In the genomic region with DNA sequence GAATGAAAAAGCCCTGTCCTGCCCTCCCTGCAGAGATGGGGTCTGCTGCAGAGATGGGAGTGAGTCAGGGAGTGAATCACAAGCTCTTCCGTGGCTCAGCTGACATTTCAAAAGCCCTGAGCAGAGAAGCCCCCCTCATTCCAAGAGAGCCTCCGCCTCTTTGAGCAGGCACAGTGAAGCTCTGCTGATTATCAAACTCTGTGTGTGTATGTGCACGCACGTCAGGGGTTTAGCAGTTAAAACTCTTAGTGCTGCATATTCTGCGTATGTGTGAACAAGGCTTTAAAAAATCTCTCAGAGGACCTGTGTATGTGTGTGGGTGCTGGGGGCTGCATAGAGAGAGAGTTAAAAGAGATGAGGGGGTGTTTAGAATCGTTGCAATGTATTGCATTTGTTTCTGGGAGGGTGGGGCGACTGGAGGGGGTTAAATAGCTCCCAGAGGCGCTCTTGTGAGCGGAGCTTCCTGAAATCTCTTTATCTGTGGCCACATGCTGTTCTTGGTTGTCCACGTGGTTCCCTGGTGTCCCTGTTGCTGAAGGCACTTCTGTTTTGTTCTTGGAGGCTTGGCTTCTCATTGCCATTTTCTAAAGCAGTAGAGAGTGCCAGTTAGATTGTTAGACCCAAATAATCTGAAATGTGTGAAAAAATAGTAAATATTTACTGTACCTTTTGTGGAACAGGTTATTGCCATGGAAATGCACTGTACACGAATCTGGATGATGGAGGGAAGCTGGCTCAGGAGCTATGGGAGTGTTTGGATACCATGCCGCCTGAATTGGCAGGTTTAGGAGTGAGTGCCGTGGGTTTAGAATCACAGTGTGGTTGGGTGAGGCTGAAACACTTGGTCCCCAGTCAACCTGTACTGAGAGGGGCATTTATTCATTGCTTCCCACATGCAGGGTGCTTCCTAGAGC, we compare ENCODE assay signal across 1 cellular context.
A peak's percentile ranks its signal among the peaks of the same experiment; 100 is the strongest.
TF ChIP-seq lines count a peak whose summit lies in the region.

No MANE protein-coding gene starts in this region.

TF ChIP-seq in K562, 482 proteins besides CTCF, POLR2A, EP300 and RAD21 (continued from another document and continues in another):
- TF ChIP-seq, protein P1, sequence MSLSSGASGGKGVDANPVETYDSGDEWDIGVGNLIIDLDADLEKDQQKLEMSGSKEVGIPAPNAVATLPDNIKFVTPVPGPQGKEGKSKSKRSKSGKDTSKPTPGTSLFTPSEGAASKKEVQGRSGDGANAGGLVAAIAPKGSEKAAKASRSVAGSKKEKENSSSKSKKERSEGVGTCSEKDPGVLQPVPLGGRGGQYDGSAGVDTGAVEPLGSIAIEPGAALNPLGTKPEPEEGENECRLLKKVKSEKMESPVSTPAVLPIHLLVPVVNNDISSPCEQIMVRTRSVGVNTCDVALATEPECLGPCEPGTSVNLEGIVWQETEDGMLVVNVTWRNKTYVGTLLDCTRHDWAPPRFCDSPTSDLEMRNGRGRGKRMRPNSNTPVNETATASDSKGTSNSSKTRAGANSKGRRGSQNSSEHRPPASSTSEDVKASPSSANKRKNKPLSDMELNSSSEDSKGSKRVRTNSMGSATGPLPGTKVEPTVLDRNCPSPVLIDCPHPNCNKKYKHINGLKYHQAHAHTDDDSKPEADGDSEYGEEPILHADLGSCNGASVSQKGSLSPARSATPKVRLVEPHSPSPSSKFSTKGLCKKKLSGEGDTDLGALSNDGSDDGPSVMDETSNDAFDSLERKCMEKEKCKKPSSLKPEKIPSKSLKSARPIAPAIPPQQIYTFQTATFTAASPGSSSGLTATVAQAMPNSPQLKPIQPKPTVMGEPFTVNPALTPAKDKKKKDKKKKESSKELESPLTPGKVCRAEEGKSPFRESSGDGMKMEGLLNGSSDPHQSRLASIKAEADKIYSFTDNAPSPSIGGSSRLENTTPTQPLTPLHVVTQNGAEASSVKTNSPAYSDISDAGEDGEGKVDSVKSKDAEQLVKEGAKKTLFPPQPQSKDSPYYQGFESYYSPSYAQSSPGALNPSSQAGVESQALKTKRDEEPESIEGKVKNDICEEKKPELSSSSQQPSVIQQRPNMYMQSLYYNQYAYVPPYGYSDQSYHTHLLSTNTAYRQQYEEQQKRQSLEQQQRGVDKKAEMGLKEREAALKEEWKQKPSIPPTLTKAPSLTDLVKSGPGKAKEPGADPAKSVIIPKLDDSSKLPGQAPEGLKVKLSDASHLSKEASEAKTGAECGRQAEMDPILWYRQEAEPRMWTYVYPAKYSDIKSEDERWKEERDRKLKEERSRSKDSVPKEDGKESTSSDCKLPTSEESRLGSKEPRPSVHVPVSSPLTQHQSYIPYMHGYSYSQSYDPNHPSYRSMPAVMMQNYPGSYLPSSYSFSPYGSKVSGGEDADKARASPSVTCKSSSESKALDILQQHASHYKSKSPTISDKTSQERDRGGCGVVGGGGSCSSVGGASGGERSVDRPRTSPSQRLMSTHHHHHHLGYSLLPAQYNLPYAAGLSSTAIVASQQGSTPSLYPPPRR (CRISPR knock-in tag; IDR thresholded peaks at IDR 0.05; ENCODE audit: borderline replicate concordance) = peak; percentile 88; the same call in 1 of the 2 replicates
- TF ChIP-seq YY1 (IDR thresholded peaks at IDR 0.05; ENCODE audit: borderline replicate concordance in 1 of 3, control insufficient read depth in 1 of 3, extremely low read depth in 1 of 3, insufficient read depth in 3 of 3, insufficient read length in 1 of 3, insufficient replicate concordance in 2 of 3, low read depth in 1 of 3, low read length in 2 of 3) = peak in 1 of 3 experiments; percentile 69
- TF ChIP-seq EZH2 (IDR thresholded peaks at IDR 0.05; ENCODE audit: borderline replicate concordance, low read depth, low read length) = no peak
- TF ChIP-seq CREB1 (IDR thresholded peaks at IDR 0.05) = no peak
- peak; percentile 68 for TF ChIP-seq CREB1 (CRISPR knock-in tag; IDR thresholded peaks at IDR 0.05)
- peak; percentile 83 for TF ChIP-seq FOXJ2 (tag; IDR thresholded peaks at IDR 0.05)
- TF ChIP-seq, protein P2, sequence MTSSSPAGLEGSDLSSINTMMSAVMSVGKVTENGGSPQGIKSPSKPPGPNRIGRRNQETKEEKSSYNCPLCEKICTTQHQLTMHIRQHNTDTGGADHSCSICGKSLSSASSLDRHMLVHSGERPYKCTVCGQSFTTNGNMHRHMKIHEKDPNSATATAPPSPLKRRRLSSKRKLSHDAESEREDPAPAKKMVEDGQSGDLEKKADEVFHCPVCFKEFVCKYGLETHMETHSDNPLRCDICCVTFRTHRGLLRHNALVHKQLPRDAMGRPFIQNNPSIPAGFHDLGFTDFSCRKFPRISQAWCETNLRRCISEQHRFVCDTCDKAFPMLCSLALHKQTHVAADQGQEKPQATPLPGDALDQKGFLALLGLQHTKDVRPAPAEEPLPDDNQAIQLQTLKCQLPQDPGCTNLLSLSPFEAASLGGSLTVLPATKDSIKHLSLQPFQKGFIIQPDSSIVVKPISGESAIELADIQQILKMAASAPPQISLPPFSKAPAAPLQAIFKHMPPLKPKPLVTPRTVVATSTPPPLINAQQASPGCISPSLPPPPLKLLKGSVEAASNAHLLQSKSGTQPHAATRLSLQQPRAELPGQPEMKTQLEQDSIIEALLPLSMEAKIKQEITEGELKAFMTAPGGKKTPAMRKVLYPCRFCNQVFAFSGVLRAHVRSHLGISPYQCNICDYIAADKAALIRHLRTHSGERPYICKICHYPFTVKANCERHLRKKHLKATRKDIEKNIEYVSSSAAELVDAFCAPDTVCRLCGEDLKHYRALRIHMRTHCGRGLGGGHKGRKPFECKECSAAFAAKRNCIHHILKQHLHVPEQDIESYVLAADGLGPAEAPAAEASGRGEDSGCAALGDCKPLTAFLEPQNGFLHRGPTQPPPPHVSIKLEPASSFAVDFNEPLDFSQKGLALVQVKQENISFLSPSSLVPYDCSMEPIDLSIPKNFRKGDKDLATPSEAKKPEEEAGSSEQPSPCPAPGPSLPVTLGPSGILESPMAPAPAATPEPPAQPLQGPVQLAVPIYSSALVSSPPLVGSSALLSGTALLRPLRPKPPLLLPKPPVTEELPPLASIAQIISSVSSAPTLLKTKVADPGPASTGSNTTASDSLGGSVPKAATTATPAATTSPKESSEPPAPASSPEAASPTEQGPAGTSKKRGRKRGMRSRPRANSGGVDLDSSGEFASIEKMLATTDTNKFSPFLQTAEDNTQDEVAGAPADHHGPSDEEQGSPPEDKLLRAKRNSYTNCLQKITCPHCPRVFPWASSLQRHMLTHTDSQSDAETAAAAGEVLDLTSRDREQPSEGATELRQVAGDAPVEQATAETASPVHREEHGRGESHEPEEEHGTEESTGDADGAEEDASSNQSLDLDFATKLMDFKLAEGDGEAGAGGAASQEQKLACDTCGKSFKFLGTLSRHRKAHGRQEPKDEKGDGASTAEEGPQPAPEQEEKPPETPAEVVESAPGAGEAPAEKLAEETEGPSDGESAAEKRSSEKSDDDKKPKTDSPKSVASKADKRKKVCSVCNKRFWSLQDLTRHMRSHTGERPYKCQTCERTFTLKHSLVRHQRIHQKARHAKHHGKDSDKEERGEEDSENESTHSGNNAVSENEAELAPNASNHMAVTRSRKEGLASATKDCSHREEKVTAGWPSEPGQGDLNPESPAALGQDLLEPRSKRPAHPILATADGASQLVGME (CRISPR knock-in tag; IDR thresholded peaks at IDR 0.05) = peak; percentile 57; the same call in 1 of the 2 replicates
- TF ChIP-seq YBX1 (IDR thresholded peaks at IDR 0.05) = no peak
- peak; percentile 8; the same call in 1 of the 2 replicates for TF ChIP-seq SMAD3 (CRISPR knock-in tag; conservative IDR thresholded peaks at IDR 0.05)
- peak; percentile 34 for TF ChIP-seq ZNF24 (IDR thresholded peaks at IDR 0.05)
- peak; percentile 77 for TF ChIP-seq POLR2H (tag; IDR thresholded peaks at IDR 0.05; ENCODE audit: low read depth)
- TF ChIP-seq, protein P3, sequence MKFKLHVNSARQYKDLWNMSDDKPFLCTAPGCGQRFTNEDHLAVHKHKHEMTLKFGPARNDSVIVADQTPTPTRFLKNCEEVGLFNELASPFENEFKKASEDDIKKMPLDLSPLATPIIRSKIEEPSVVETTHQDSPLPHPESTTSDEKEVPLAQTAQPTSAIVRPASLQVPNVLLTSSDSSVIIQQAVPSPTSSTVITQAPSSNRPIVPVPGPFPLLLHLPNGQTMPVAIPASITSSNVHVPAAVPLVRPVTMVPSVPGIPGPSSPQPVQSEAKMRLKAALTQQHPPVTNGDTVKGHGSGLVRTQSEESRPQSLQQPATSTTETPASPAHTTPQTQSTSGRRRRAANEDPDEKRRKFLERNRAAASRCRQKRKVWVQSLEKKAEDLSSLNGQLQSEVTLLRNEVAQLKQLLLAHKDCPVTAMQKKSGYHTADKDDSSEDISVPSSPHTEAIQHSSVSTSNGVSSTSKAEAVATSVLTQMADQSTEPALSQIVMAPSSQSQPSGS (CRISPR knock-in tag; IDR thresholded peaks at IDR 0.05) = no peak
- TF ChIP-seq HDAC3 (IDR thresholded peaks at IDR 0.05; ENCODE audit: borderline replicate concordance, partially characterized antibody) = no peak
- no peak for TF ChIP-seq CSDE1 (IDR thresholded peaks at IDR 0.05)
- TF ChIP-seq, protein P4, sequence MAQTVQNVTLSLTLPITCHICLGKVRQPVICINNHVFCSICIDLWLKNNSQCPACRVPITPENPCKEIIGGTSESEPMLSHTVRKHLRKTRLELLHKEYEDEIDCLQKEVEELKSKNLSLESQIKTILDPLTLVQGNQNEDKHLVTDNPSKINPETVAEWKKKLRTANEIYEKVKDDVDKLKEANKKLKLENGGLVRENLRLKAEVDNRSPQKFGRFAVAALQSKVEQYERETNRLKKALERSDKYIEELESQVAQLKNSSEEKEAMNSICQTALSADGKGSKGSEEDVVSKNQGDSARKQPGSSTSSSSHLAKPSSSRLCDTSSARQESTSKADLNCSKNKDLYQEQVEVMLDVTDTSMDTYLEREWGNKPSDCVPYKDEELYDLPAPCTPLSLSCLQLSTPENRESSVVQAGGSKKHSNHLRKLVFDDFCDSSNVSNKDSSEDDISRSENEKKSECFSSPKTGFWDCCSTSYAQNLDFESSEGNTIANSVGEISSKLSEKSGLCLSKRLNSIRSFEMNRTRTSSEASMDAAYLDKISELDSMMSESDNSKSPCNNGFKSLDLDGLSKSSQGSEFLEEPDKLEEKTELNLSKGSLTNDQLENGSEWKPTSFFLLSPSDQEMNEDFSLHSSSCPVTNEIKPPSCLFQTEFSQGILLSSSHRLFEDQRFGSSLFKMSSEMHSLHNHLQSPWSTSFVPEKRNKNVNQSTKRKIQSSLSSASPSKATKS (CRISPR knock-in tag; IDR thresholded peaks at IDR 0.05) = no peak
- TF ChIP-seq MCM2 (IDR thresholded peaks at IDR 0.05; ENCODE audit: low read depth) = no peak
- peak; percentile 74; the same call in 1 of the 2 replicates for TF ChIP-seq TOE1 (IDR thresholded peaks at IDR 0.05; ENCODE audit: borderline replicate concordance)
- 0 out of 2 replicates have a peak, but pooled peaks have one; percentile 86 for TF ChIP-seq TOE1 (CRISPR knock-in tag; IDR thresholded peaks at IDR 0.05; ENCODE audit: borderline replicate concordance, low read depth)
- TF ChIP-seq RBM17 (IDR thresholded peaks at IDR 0.05; ENCODE audit: borderline replicate concordance, low read depth, low read length) = no peak
- no peak for TF ChIP-seq MCM3 (IDR thresholded peaks at IDR 0.05)
- TF ChIP-seq, protein P5, sequence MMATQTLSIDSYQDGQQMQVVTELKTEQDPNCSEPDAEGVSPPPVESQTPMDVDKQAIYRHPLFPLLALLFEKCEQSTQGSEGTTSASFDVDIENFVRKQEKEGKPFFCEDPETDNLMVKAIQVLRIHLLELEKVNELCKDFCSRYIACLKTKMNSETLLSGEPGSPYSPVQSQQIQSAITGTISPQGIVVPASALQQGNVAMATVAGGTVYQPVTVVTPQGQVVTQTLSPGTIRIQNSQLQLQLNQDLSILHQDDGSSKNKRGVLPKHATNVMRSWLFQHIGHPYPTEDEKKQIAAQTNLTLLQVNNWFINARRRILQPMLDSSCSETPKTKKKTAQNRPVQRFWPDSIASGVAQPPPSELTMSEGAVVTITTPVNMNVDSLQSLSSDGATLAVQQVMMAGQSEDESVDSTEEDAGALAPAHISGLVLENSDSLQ (IDR thresholded peaks at IDR 0.05) = no peak; the same call in 1 of the 2 replicates
- TF ChIP-seq LCOR (CRISPR knock-in tag; IDR thresholded peaks at IDR 0.05) = peak; percentile 92; the same call in 1 of the 2 replicates
- TF ChIP-seq GTF2F1 (IDR thresholded peaks at IDR 0.05; ENCODE audit: low read depth, low read length) = no peak
- TF ChIP-seq, protein P6, sequence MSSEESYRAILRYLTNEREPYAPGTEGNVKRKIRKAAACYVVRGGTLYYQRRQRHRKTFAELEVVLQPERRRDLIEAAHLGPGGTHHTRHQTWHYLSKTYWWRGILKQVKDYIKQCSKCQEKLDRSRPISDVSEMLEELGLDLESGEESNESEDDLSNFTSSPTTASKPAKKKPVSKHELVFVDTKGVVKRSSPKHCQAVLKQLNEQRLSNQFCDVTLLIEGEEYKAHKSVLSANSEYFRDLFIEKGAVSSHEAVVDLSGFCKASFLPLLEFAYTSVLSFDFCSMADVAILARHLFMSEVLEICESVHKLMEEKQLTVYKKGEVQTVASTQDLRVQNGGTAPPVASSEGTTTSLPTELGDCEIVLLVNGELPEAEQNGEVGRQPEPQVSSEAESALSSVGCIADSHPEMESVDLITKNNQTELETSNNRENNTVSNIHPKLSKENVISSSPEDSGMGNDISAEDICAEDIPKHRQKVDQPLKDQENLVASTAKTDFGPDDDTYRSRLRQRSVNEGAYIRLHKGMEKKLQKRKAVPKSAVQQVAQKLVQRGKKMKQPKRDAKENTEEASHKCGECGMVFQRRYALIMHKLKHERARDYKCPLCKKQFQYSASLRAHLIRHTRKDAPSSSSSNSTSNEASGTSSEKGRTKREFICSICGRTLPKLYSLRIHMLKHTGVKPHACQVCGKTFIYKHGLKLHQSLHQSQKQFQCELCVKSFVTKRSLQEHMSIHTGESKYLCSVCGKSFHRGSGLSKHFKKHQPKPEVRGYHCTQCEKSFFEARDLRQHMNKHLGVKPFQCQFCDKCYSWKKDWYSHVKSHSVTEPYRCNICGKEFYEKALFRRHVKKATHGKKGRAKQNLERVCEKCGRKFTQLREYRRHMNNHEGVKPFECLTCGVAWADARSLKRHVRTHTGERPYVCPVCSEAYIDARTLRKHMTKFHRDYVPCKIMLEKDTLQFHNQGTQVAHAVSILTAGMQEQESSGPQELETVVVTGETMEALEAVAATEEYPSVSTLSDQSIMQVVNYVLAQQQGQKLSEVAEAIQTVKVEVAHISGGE (CRISPR knock-in tag; IDR thresholded peaks at IDR 0.05) = 0 out of 6 replicates have a peak, but pooled peaks of 1 of the 3 experiments have one; percentile 31
- TF ChIP-seq MCM5 (IDR thresholded peaks at IDR 0.05; ENCODE audit: low read depth) = no peak
- 0 out of 2 replicates have a peak, but pooled peaks have one; percentile 29 for TF ChIP-seq ZNF668 (CRISPR knock-in tag; IDR thresholded peaks at IDR 0.05)
- 0 out of 2 replicates have a peak, but pooled peaks have one; percentile 17 for TF ChIP-seq CHD2 (IDR thresholded peaks at IDR 0.05; ENCODE audit: low read depth, low read length)
- TF ChIP-seq HNRNPL (IDR thresholded peaks at IDR 0.05; ENCODE audit: low read depth, low read length) = no peak
- TF ChIP-seq TEAD2 (tag; IDR thresholded peaks at IDR 0.05) = peak; percentile 57; the same call in 1 of the 2 replicates
